In genomic region chr13:64937302-64937701, GRCh38 we compare ENCODE assay signal across 26 cellular contexts.
DNase-seq lines count a peak whose midpoint lies in the region; ATAC-seq and TF ChIP-seq lines count a peak whose summit lies in the region.
"Had no signal": no experiment of that assay in that cellular context is flagged by ENCODE, and none has a peak within 500 bp of the region (broad histone marks: within the 10 kb centered on the region; RNA-seq: fewer than 3 reads in every experiment).

No MANE protein-coding gene starts in this region.

- no peaks in the 10 kb centered on the region for H4K20me1 ChIP-seq in SK-N-SH (ENCODE audit: insufficient read depth)
- H4K20me1 ChIP-seq: BLaER1 had no signal

- H3K27me3 ChIP-seq in SK-N-SH (ENCODE audit: insufficient read depth) (no peaks in the 10 kb centered on the region), SJCRH30 (no peaks in the 10 kb centered on the region)
- H3K27me3 ChIP-seq: BE2C, BLaER1 had no signal

- POLR2A ChIA-PET in SK-N-SH (lab: Yijun Ruan, JAX) = no interaction called here
- POLR2A ChIA-PET in HEK293T (lab: Yijun Ruan, JAX) = no interaction called here

- no peaks in the 10 kb centered on the region for H3K36me3 Mint-ChIP-seq in osteocyte (ENCODE audit: unreplicated experiment)
- H3K36me3 Mint-ChIP-seq: CD14-positive monocyte; CD4-positive, alpha-beta memory T cell; CD4-positive, CD25-positive, alpha-beta regulatory T cell; CD8-positive, alpha-beta memory T cell had no signal

- 71% methylated on average over 1 of the region's 1 CpG for WGBS in SK-N-SH (ENCODE audit: low lambda C conversion rate)

- H3K36me3 ChIP-seq in SK-N-SH (replicated peaks in 1 of 2; ENCODE audit: control insufficient read depth in 1 of 2, insufficient read depth in 2 of 2, low read length in 1 of 2) (no peaks in the 10 kb centered on the region), SJCRH30 (no peaks in the 10 kb centered on the region)
- H3K36me3 ChIP-seq: BE2C, BLaER1 had no signal

- H3K27ac Mint-ChIP-seq in osteocyte (ENCODE audit: unreplicated experiment) = peak overlapping the region; percentile 23
- H3K27ac Mint-ChIP-seq: CD14-positive monocyte; CD4-positive, alpha-beta memory T cell; CD4-positive, CD25-positive, alpha-beta regulatory T cell; CD8-positive, alpha-beta memory T cell had no signal

- H3K4me2 ChIP-seq in SK-N-SH = no peak overlapping the region
- H3K4me2 ChIP-seq: BLaER1 had no signal

- no peak for TF ChIP-seq EP300 in SK-N-SH (IDR thresholded peaks at IDR 0.05; ENCODE audit: borderline replicate concordance in 1 of 2, low read depth in 1 of 2, low read length in 1 of 2)

- H3F3A ChIP-seq in SK-N-SH (replicated peaks; ENCODE audit: insufficient read depth) = no peaks in the 10 kb centered on the region

- peaks cover 22% of the 10 kb centered on the region for H3K4me1 Mint-ChIP-seq in osteocyte (ENCODE audit: unreplicated experiment)
- H3K4me1 Mint-ChIP-seq: CD14-positive monocyte; CD4-positive, alpha-beta memory T cell; CD4-positive, CD25-positive, alpha-beta regulatory T cell; CD8-positive, alpha-beta memory T cell had no signal

- DNase-seq in SK-N-SH = no peak
- DNase-seq in HEK293T (ENCODE audit: extremely low spot score) = no peak
- no peak for DNase-seq in SJCRH30
- DNase-seq in osteocyte (ENCODE audit: extremely low spot score, unreplicated experiment) = no peak
- no peak for DNase-seq in GM20000 (ENCODE audit: low spot score)
- DNase-seq: 8988T; ACHN; BE2C; C1 segment of cervical spinal cord; CD4-positive, alpha-beta memory T cell; CD4-positive, CD25-positive, alpha-beta regulatory T cell; CD8-positive, alpha-beta memory T cell; COR-L47; DMS 273 treated with DMSO at 0.1 percent for 48 hours; DMS153; DMS53; DMS79; DND-41; EL; GDM1 had no signal

- H3K9me3 ChIP-seq in SK-N-SH (peaks cover 5% of the 10 kb centered on the region; the same call in 1 of the 2 replicates), SJCRH30 (replicated peaks) (no peaks in the 10 kb centered on the region)
- H3K9me3 ChIP-seq: BE2C had no signal

- no peaks in the 10 kb centered on the region for H3K79me2 ChIP-seq in SK-N-SH (ENCODE audit: insufficient read depth)

- H3K4me1 ChIP-seq in SK-N-SH (ENCODE audit: control insufficient read depth in 1 of 2, insufficient read depth in 2 of 2, low read depth in 1 of 2, low read length in 1 of 2) (peaks cover 0 to 5% of the 10 kb centered on the region in 2 experiments; a peak in 1 of 4 replicates), SJCRH30 (peaks cover 19% of the 10 kb centered on the region)
- H3K4me1 ChIP-seq: BLaER1 had no signal

- no peak overlapping the region for H3K4me3 ChIP-seq in SK-N-SH (ENCODE audit: low read depth in 2 of 2, low read length in 1 of 2)
- H3K4me3 ChIP-seq in SJCRH30 = no peak overlapping the region
- H3K4me3 ChIP-seq: BLaER1, GM12878 had no signal

- TF ChIP-seq RAD21 in SK-N-SH (IDR thresholded peaks at IDR 0.05; ENCODE audit: low read length) = no peak

- H3K9me2 ChIP-seq in SK-N-SH = no peaks in the 10 kb centered on the region

- CTCF ChIA-PET in SK-N-SH (lab: Yijun Ruan, JAX) (no interaction called here), HEK293T (lab: Yijun Ruan, JAX) (no interaction called here)

- no peaks in the 10 kb centered on the region for H3K9me3 Mint-ChIP-seq in osteocyte (ENCODE audit: unreplicated experiment)

- TF ChIP-seq CTCF in SK-N-SH (IDR thresholded peaks at IDR 0.05) (no peak), osteocyte (IDR thresholded peaks at IDR 0.05) (no peak), GM20000 (IDR thresholded peaks at IDR 0.05; ENCODE audit: extremely low read depth, missing control alignments) (no peak)

- H3K9ac ChIP-seq in SK-N-SH = no peak overlapping the region
- H3K9ac ChIP-seq: BLaER1 had no signal

- H3K4me3 Mint-ChIP-seq in osteocyte (ENCODE audit: unreplicated experiment) = no peak overlapping the region
- H3K4me3 Mint-ChIP-seq: CD14-positive monocyte; CD4-positive, alpha-beta memory T cell; CD4-positive, CD25-positive, alpha-beta regulatory T cell; CD8-positive, alpha-beta memory T cell had no signal

- H2AFZ ChIP-seq in SK-N-SH (ENCODE audit: low read depth) = 0 out of 2 replicates have a peak overlapping the region, but pooled peaks have one; percentile 14

- H3K27me3 Mint-ChIP-seq in osteocyte (ENCODE audit: unreplicated experiment) = no peaks in the 10 kb centered on the region
- H3K27me3 Mint-ChIP-seq: CD4-positive, alpha-beta memory T cell; CD4-positive, CD25-positive, alpha-beta regulatory T cell; CD8-positive, alpha-beta memory T cell had no signal

- H3K27ac ChIP-seq in SK-N-SH (ENCODE audit: low read depth in 2 of 2, low read length in 1 of 2) (peak overlapping the region in 1 of 2 experiments; percentile 65; a peak in 1 of 4 replicates), SJCRH30 (peak overlapping the region; percentile 20)
- H3K27ac ChIP-seq: BLaER1 had no signal

- no peak for ATAC-seq in SK-N-SH treated with all-trans-retinoic acid at 6 μM for 48 hours
- ATAC-seq in HG03139 (IDR thresholded peaks at IDR 0.05; ENCODE audit: unreplicated experiment) = no peak
- ATAC-seq in HG02852 (IDR thresholded peaks at IDR 0.05; ENCODE audit: unreplicated experiment) = no peak
- ATAC-seq: GM12878 had no signal

TF ChIP-seq in SK-N-SH, 30 proteins besides CTCF, POLR2A, EP300 and RAD21:
- TF ChIP-seq SMC3 (IDR thresholded peaks at IDR 0.05; ENCODE audit: low read depth, low read length) = no peak
- TF ChIP-seq POLR2AphosphoS5 (IDR thresholded peaks at IDR 0.05; ENCODE audit: low read depth, low read length) = no peak
- no peak for TF ChIP-seq GABPA (IDR thresholded peaks at IDR 0.05; ENCODE audit: low read depth)
- no peak for TF ChIP-seq GATA2 (CRISPR knock-in tag; IDR thresholded peaks at IDR 0.05)
- no peak for TF ChIP-seq EZH2phosphoT487 (IDR thresholded peaks at IDR 0.05; ENCODE audit: borderline replicate concordance, low read depth)
- TF ChIP-seq ELF1 (IDR thresholded peaks at IDR 0.05) = no peak
- TF ChIP-seq SIN3A (IDR thresholded peaks at IDR 0.05; ENCODE audit: borderline replicate concordance, low read depth, low read length) = no peak
- TF ChIP-seq FOSL2 (IDR thresholded peaks at IDR 0.05; ENCODE audit: borderline replicate concordance, low read depth) = no peak
- TF ChIP-seq TAF1 (IDR thresholded peaks at IDR 0.05; ENCODE audit: borderline replicate concordance, low read depth, low read length) = no peak
- TF ChIP-seq CHD2 (IDR thresholded peaks at IDR 0.05; ENCODE audit: low read length, partially characterized antibody) = no peak
TF ChIP-seq in SK-N-SH: peak in this region for 0.

TF ChIP-seq in SK-N-SH treated with all-trans-retinoic acid at 6 μM for 48 hours, 23 proteins besides CTCF, POLR2A, EP300 and RAD21 (continues in another document):
- no peak for TF ChIP-seq ZNF8 (CRISPR knock-in tag; IDR thresholded peaks at IDR 0.05)
- no peak for TF ChIP-seq ZFP3 (CRISPR knock-in tag; IDR thresholded peaks at IDR 0.05)
- no peak for TF ChIP-seq ZNF565 (CRISPR knock-in tag; conservative IDR thresholded peaks at IDR 0.05; ENCODE audit: low read depth)
- TF ChIP-seq ESRRG (CRISPR knock-in tag; IDR thresholded peaks at IDR 0.05) = no peak
- TF ChIP-seq OSR1 (CRISPR knock-in tag; IDR thresholded peaks at IDR 0.05) = no peak
- no peak for TF ChIP-seq CSDC2 (CRISPR knock-in tag; IDR thresholded peaks at IDR 0.05)
- TF ChIP-seq GLIS3 (CRISPR knock-in tag; IDR thresholded peaks at IDR 0.05) = no peak
- no peak for TF ChIP-seq BACH2 (CRISPR knock-in tag; IDR thresholded peaks at IDR 0.05; ENCODE audit: borderline replicate concordance)
- TF ChIP-seq TCF4 (CRISPR knock-in tag; IDR thresholded peaks at IDR 0.05; ENCODE audit: borderline replicate concordance) = no peak

TF ChIP-seq in HEK293T, 16 proteins besides CTCF, POLR2A, EP300 and RAD21:
- TF ChIP-seq PKNOX1 (IDR thresholded peaks at IDR 0.05) (peak; percentile 91), ZNF384 (IDR thresholded peaks at IDR 0.05) (no peak), LEF1 (IDR thresholded peaks at IDR 0.05; ENCODE audit: borderline replicate concordance) (0 out of 2 replicates have a peak, but pooled peaks have one; percentile 76)
